ENCODE assay signal across 2 cellular contexts in genomic region chr16:56986908-56987307, GRCh38. TPM values are rescaled to one million over a fixed set of nuclear protein-coding genes. Genes with fewer than 3 reads are reported as not detected.
"Had no signal": no experiment of that assay in that cellular context is flagged by ENCODE, and none has a peak within 500 bp of the region (broad histone marks: within the 10 kb centered on the region; RNA-seq: fewer than 3 reads in every experiment).

No MANE protein-coding gene starts in this region.

RNA-seq across cellular contexts. Expression of gene CETP, which starts 25.2 kb away (rescaled TPM):
- total RNA-seq: esophagus mucosa; T-helper 2 cell treated with Interferon-gamma antibody and Interleukin-4, amounts not matched to agents 100 ng/mL and 5 ng/mL, for 36 hours had no signal
